In the genomic region with DNA sequence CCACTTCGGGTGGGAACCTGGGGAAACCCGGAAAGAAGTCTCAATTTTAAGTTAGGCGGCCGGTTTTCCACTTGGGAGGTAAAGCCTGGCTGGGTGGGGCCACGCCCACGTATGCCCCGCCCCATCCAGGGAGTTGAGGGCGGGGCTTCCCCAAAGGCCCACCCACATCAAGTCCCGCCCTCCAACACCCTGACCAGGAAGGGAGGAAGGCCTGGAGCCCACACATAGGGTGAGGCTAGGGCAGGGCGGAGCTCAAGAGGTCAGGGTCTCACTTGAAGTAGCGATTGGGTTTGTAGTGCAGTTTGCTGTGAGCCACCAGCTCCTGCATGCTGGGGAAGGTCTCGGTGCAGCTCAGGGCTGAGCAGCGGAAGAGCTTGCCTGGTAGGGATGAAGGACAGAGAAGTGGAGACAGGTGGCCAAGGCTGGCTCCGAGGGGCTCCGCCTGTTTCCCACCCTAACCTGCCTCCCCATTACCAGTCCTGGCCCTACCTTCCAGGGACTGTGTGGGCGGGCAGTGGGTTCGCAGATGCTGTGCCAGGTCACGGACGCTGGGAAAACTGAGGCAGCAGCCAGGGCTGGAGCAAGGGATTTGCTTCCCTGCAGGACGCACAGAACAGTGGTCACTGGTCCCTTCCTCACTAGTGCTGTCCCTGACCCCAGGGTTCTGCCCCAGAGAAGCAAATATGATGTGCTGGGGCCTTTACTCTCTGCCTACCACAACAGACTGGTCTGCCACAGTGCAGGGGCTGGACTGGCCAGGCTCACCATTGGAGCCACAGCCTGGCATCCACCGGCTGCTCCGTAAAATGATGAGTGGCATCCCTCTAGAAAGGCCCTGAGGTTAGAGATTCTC, we compare ENCODE assay signal across 8 cellular contexts. TPM values are rescaled to one million over a fixed set of nuclear protein-coding genes. Genes with fewer than 3 reads are reported as not detected.
A peak's percentile ranks its signal among the peaks of the same experiment; 100 is the strongest.
DNase-seq lines count a peak whose midpoint lies in the region; ATAC-seq and TF ChIP-seq lines count a peak whose summit lies in the region.

No MANE protein-coding gene starts in this region.

- H3K36me3 Mint-ChIP-seq in CD8-positive, alpha-beta memory T cell: peaks cover 0 to 30% (median 2%) of the 10 kb centered on the region in 3 donors
- peaks cover 5% of the 10 kb centered on the region for H3K36me3 Mint-ChIP-seq in activated CD8-positive, alpha-beta T cell treated with anti-CD3 and anti-CD28 coated beads for 36 hours (ENCODE audit: low read depth)

- CTCF ChIA-PET in CD8-positive, alpha-beta memory T cell (lab: Charles Lee): interaction anchor here (1.7 to 11.0 kb wide), 4 partner anchors 8 to 66 kb away, joined by 6 to 120 read pairs (median 13); a partner anchor contains a TSS
- CTCF ChIA-PET in activated CD8-positive, alpha-beta T cell treated with anti-CD3 and anti-CD28 coated beads for 36 hours (lab: Charles Lee): interaction anchor here (1.0 to 10.2 kb wide), 4 partner anchors 59 to 99 kb away, joined by 3 to 117 read pairs (median 6); a partner anchor contains a TSS

- POLR2A ChIA-PET in CD8-positive, alpha-beta memory T cell (lab: Charles Lee): interaction anchor here (0.9 to 3.0 kb wide), 4 partner anchors 25 to 68 kb away, joined by 3 to 14 read pairs (median 8); a partner anchor contains a TSS
- POLR2A ChIA-PET in activated CD8-positive, alpha-beta T cell treated with anti-CD3 and anti-CD28 coated beads for 36 hours (lab: Charles Lee): interaction anchor here (1.3 to 3.0 kb wide), 8 partner anchors 12 to 181 kb away, joined by 3 to 24 read pairs (median 10); a partner anchor contains a TSS

- peaks cover 0 to 4% of the 10 kb centered on the region in 2 donors for H3K27me3 Mint-ChIP-seq in CD8-positive, alpha-beta memory T cell
- H3K27me3 Mint-ChIP-seq in activated CD8-positive, alpha-beta T cell treated with anti-CD3 and anti-CD28 coated beads for 36 hours: no peaks in the 10 kb centered on the region

- intact Hi-C loops in activated CD8-positive, alpha-beta T cell treated with anti-CD3 and anti-CD28 coated beads for 36 hours (cut with micrococcal nuclease): loop anchor here (5.0 kb wide), 1 partner anchor 65 kb away; a partner anchor contains a TSS
- intact Hi-C loops in left lung (cut with DNase I): no loop called here

- H3K4me1 Mint-ChIP-seq in CD8-positive, alpha-beta memory T cell: peaks cover 31 to 47% (median 37%) of the 10 kb centered on the region in 3 donors
- peaks cover 28% of the 10 kb centered on the region for H3K4me1 Mint-ChIP-seq in activated CD8-positive, alpha-beta T cell treated with anti-CD3 and anti-CD28 coated beads for 36 hours (ENCODE audit: low read depth)

- H3K4me1 ChIP-seq in CD8-positive, alpha-beta memory T cell (ENCODE audit: insufficient read depth, low read length): peaks cover 49% of the 10 kb centered on the region
- H3K4me1 ChIP-seq in left lung: peaks cover 8 to 51% of the 10 kb centered on the region in 2 donors

- H3K36me3 ChIP-seq in CD8-positive, alpha-beta memory T cell (ENCODE audit: insufficient read depth, low read length): no peaks in the 10 kb centered on the region
- H3K36me3 ChIP-seq in left lung: peaks cover 0 to 14% of the 10 kb centered on the region in 2 donors

- peak overlapping the region in 4 of 7 donors; percentile 37 to 78 (median 60) for H3K4me3 Mint-ChIP-seq in CD8-positive, alpha-beta memory T cell
- H3K4me3 Mint-ChIP-seq in activated CD8-positive, alpha-beta T cell treated with anti-CD3 and anti-CD28 coated beads for 36 hours: peak overlapping the region; percentile 58

- ATAC-seq in activated CD8-positive, alpha-beta T cell treated with anti-CD3 and anti-CD28 coated beads for 36 hours: no peak
- peak; percentile 28 for ATAC-seq in left lung
- no peak for ATAC-seq in GM21529 (IDR thresholded peaks at IDR 0.05; ENCODE audit: unreplicated experiment)
- no peak for ATAC-seq in HG03520 (IDR thresholded peaks at IDR 0.05; ENCODE audit: unreplicated experiment)

- H3K27ac Mint-ChIP-seq in CD8-positive, alpha-beta memory T cell: peak overlapping the region in 3 of 8 donors; percentile 53 to 80 (median 57)
- peak overlapping the region; percentile 86 for H3K27ac Mint-ChIP-seq in activated CD8-positive, alpha-beta T cell treated with anti-CD3 and anti-CD28 coated beads for 36 hours

- DNase-seq in CD8-positive, alpha-beta memory T cell: no peak
- peak; percentile 20 for DNase-seq in HT-29 (ENCODE audit: low spot score)
- DNase-seq in activated CD8-positive, alpha-beta T cell treated with anti-CD3 and anti-CD28 coated beads for 36 hours: peak; percentile 51
- DNase-seq in left lung: no peak
- no peak for DNase-seq in NCI-H2029 treated with DMSO at 0.1 percent for 48 hours (lab: John Stamatoyannopoulos, UW)
- no peak for DNase-seq in NOMO-1 treated with dmso at 0.1 percent for 144 hours (lab: John Stamatoyannopoulos, UW; ENCODE audit: unreplicated experiment)

- no peaks in the 10 kb centered on the region for H3K27me3 ChIP-seq in CD8-positive, alpha-beta memory T cell (ENCODE audit: insufficient read depth, low read length, poor library complexity, severe bottlenecking)
- no peaks in the 10 kb centered on the region for H3K27me3 ChIP-seq in left lung

- no peaks in the 10 kb centered on the region for H3K9me3 ChIP-seq in CD8-positive, alpha-beta memory T cell (ENCODE audit: low read length)
- H3K9me3 ChIP-seq in left lung: no peaks in the 10 kb centered on the region

- no peak for TF ChIP-seq CTCF in activated CD8-positive, alpha-beta T cell treated with anti-CD3 and anti-CD28 coated beads for 36 hours (IDR thresholded peaks at IDR 0.05)
- TF ChIP-seq CTCF in left lung (IDR thresholded peaks at IDR 0.05): no peak

- H3K4me3 ChIP-seq in CD8-positive, alpha-beta memory T cell (ENCODE audit: low read length): no peak overlapping the region
- H3K4me3 ChIP-seq in left lung: no peak overlapping the region

- H3K27ac ChIP-seq in CD8-positive, alpha-beta memory T cell (ENCODE audit: low read depth, low read length): peak overlapping the region; percentile 33
- peak overlapping the region in 1 of 2 donors; percentile 99 for H3K27ac ChIP-seq in left lung

- no peaks in the 10 kb centered on the region for H3K9me3 Mint-ChIP-seq in CD8-positive, alpha-beta memory T cell
- no peaks in the 10 kb centered on the region for H3K9me3 Mint-ChIP-seq in activated CD8-positive, alpha-beta T cell treated with anti-CD3 and anti-CD28 coated beads for 36 hours

RNA-seq across cellular contexts. Expression of a gene that starts 1.6 kb away (rescaled TPM):
- total RNA-seq in CD8-positive, alpha-beta memory T cell: 10 to 100 TPM; 25.7 to 26.0 TPM
- 18.0 TPM for polyA plus RNA-seq in CD8-positive, alpha-beta memory T cell
- total RNA-seq in HT-29 (2014; rRNA removed; shearing (Covaris generic)): 9.8 and 15.7 TPM in 2 replicates
- total RNA-seq in activated CD8-positive, alpha-beta T cell treated with anti-CD3 and anti-CD28 coated beads for 36 hours: 10 to 100 TPM; 21.6 to 24.0 TPM
- 10 to 100 TPM; 15.4 to 19.2 TPM for total RNA-seq in left lung

RNA-seq across cellular contexts. Expression of a gene that starts 9.9 kb away (rescaled TPM):
- total RNA-seq in CD8-positive, alpha-beta memory T cell: under 1 TPM; 0.55 to 0.64 TPM
- polyA plus RNA-seq in CD8-positive, alpha-beta memory T cell: 0.39 TPM
- not detected in 2 replicates for total RNA-seq in HT-29 (2014; rRNA removed; shearing (Covaris generic))
- 1 to 10 TPM in 1 of 2 experiments, under 1 TPM in 1; 0.74 to 1.1 TPM for total RNA-seq in activated CD8-positive, alpha-beta T cell treated with anti-CD3 and anti-CD28 coated beads for 36 hours
- 10 to 100 TPM; 10.7 to 26.8 TPM for total RNA-seq in left lung

Comparison
In these comparisons a context has a peak if more than half of its experiments do, and no peak if none do; other contexts are left out.
1. DNase-seq: peak in HT-29 (single experiment) and activated CD8-positive, alpha-beta T cell treated with anti-CD3 and anti-CD28 coated beads for 36 hours (single experiment); none in CD8-positive, alpha-beta memory T cell (0 of 5), left lung (0 of 2), NCI-H2029 treated with DMSO at 0.1 percent for 48 hours (single experiment) and NOMO-1 treated with dmso at 0.1 percent for 144 hours (single experiment).
2. RNA of a gene that starts 9.9 kb away (total RNA-seq): 10.7 to 26.8 TPM in left lung; 0.74 to 1.1 TPM in activated CD8-positive, alpha-beta T cell treated with anti-CD3 and anti-CD28 coated beads for 36 hours, 0.55 to 0.64 TPM in CD8-positive, alpha-beta memory T cell and not detected in HT-29; every median in the first group is over 4 times any median in the second.